ENCODE assay signal across 8 cellular contexts in genomic region chr17:44219126-44219635, GRCh38. TPM values are rescaled to one million over a fixed set of nuclear protein-coding genes. Genes with fewer than 3 reads are reported as not detected.
A peak's percentile ranks its signal among the peaks of the same experiment; 100 is the strongest.
DNase-seq lines count a peak whose midpoint lies in the region; ATAC-seq and TF ChIP-seq lines count a peak whose summit lies in the region.

No MANE protein-coding gene starts in this region.

- no peaks in the 10 kb centered on the region for H3K27me3 ChIP-seq in CD4-positive, alpha-beta T cell (ENCODE audit: control insufficient read depth, insufficient read depth, low read length)
- no peaks in the 10 kb centered on the region for H3K27me3 ChIP-seq in SJCRH30
- no peaks in the 10 kb centered on the region for H3K27me3 ChIP-seq in psoas muscle (ENCODE audit: insufficient read depth in 3 of 3, low read length in 2 of 3)

- peak overlapping the region; percentile 45 for H3K4me3 Mint-ChIP-seq in CD4-positive, alpha-beta T cell

- no peak overlapping the region for H3K27ac Mint-ChIP-seq in CD4-positive, alpha-beta T cell

- H3K4me1 Mint-ChIP-seq in CD4-positive, alpha-beta T cell (ENCODE audit: low read depth): peaks cover 52% of the 10 kb centered on the region

- CTCF ChIA-PET in CD4-positive, alpha-beta T cell (lab: Charles Lee): interaction anchor here (0.6 to 2.5 kb wide), 8 partner anchors 9 to 126 kb away, joined by 3 to 30 read pairs (median 4); partner anchors contain the start of genes GRN, SLC25A39 and TMUB2

- POLR2A ChIA-PET in CD4-positive, alpha-beta T cell (lab: Charles Lee): interaction anchor here (0.8 to 10.5 kb wide), 13 partner anchors 8 to 933 kb away, joined by 3 to 181 read pairs (median 34); partner anchors contain the start of genes ATXN7L3, GRN, HDAC5 and HEXIM1

- no peaks in the 10 kb centered on the region for H3K9me3 ChIP-seq in CD4-positive, alpha-beta T cell (ENCODE audit: control insufficient read depth, low read length)
- H3K9me3 ChIP-seq in SJCRH30 (replicated peaks) (no peaks in the 10 kb centered on the region), psoas muscle (no peaks in the 10 kb centered on the region)

- H3K36me3 Mint-ChIP-seq in CD4-positive, alpha-beta T cell (ENCODE audit: low read depth): peaks cover 59% of the 10 kb centered on the region

- H3K9me3 Mint-ChIP-seq in CD4-positive, alpha-beta T cell: no peaks in the 10 kb centered on the region

- peak overlapping the region; percentile 77 for H3K27ac ChIP-seq in CD4-positive, alpha-beta T cell (ENCODE audit: low read depth, low read length)
- peak overlapping the region; percentile 75; the same call in 1 of the 2 replicates for H3K27ac ChIP-seq in SJCRH30
- peak overlapping the region; percentile 98 for H3K27ac ChIP-seq in psoas muscle

- peak in 8 of 10 experiments; percentile 51 to 73 (median 63) for DNase-seq in CD4-positive, alpha-beta T cell
- DNase-seq in SJCRH30 (peak; percentile 70 to 75), left cardiac atrium (peak; percentile 80), psoas muscle (peak; percentile 80 to 88), A172 (ENCODE audit: low spot score) (no peak)
- DNase-seq in activated naive CD4-positive, alpha-beta T cell treated with anti-CD3 and anti-CD28 coated beads, Interleukin-2, amount 50 U/mL, for 16 hours: peak; percentile 78

- peaks cover 27% of the 10 kb centered on the region for H3K36me3 ChIP-seq in SJCRH30
- peaks cover 3 to 33% of the 10 kb centered on the region in 2 donors for H3K36me3 ChIP-seq in psoas muscle (ENCODE audit: insufficient read depth in 1 of 2, low read depth in 1 of 2)

- H3K27me3 Mint-ChIP-seq in CD4-positive, alpha-beta T cell: no peaks in the 10 kb centered on the region

- peak overlapping the region; percentile 99 for H3K4me3 ChIP-seq in SJCRH30
- H3K4me3 ChIP-seq in psoas muscle: peak overlapping the region; percentile 85

- 1 to 10% (median 1%) methylated on average over 2 to 79 of the region's 79 CpGs for WGBS in psoas muscle, 3 donors

- peaks cover 9% of the 10 kb centered on the region; the same call in 1 of the 2 replicates for H3K4me1 ChIP-seq in SJCRH30
- H3K4me1 ChIP-seq in psoas muscle: peaks cover 43% of the 10 kb centered on the region

- TF ChIP-seq POLR2A in GM19193 (IDR thresholded peaks at IDR 0.05; ENCODE audit: extremely low read depth, insufficient read depth, insufficient read length): peak; percentile 62

- peak; percentile 0 for TF ChIP-seq CTCF in CD4-positive, alpha-beta T cell (IDR thresholded peaks at IDR 0.05)
- TF ChIP-seq CTCF in psoas muscle (IDR thresholded peaks at IDR 0.05): peak; percentile 62

- peak; percentile 51 for ATAC-seq in CD4-positive, alpha-beta T cell (ENCODE audit: poor library complexity)
- ATAC-seq in HG03432 (IDR thresholded peaks at IDR 0.05; ENCODE audit: unreplicated experiment) (peak; percentile 42), left cardiac atrium (peak; percentile 1 to 7), psoas muscle (peak; percentile 46 to 57 (median 51))

- intact Hi-C loops in CD4-positive, alpha-beta T cell (cut with DNase I, micrococcal nuclease): loop anchor here in 1 of 2 experiments (2.0 kb wide), 1 partner anchor 20 kb away; the partner anchor contains the start of gene ATXN7L3
- intact Hi-C loops in left cardiac atrium (cut with DNase I) (loop anchor here (2.0 to 5.0 kb wide), 2 partner anchors 108 to 112 kb away; no protein-coding TSS in a partner anchor), psoas muscle (cut with DNase I) (no loop called here)

RNA-seq across cellular contexts. Expression of gene UBTF, which starts 0.3 kb away (rescaled TPM):
- total RNA-seq in CD4-positive, alpha-beta T cell: 100 to 1,000 TPM; 148 to 158 TPM
- total RNA-seq in SJCRH30 (2014; rRNA removed; shearing (Covaris generic)): 76.6 and 78.9 TPM in 2 replicates
- total RNA-seq in left cardiac atrium: 10 to 100 TPM; 35.5 to 48.2 TPM
- 10 to 100 TPM; 42.3 to 67.5 (median 49.9) TPM for total RNA-seq in psoas muscle
- polyA plus RNA-seq in psoas muscle: 10 to 100 TPM; 36.0 to 49.4 (median 36.1) TPM
- total RNA-seq in A172 (2014; rRNA removed; shearing (Covaris generic)): 67.4 and 75.3 TPM in 2 replicates

RNA-seq across cellular contexts. Expression of gene ATXN7L3, which starts 19.5 kb away (rescaled TPM):
- 10 to 100 TPM; 85.2 to 99.2 TPM for total RNA-seq in CD4-positive, alpha-beta T cell
- 59.7 and 62.4 TPM in 2 replicates for total RNA-seq in SJCRH30 (2014; rRNA removed; shearing (Covaris generic))
- total RNA-seq in left cardiac atrium (10 to 100 TPM; 39.6 to 50.4 TPM), psoas muscle (10 to 100 TPM; 25.6 to 42.6 (median 38.8) TPM)
- 10 to 100 TPM; 20.4 to 35.1 (median 21.8) TPM for polyA plus RNA-seq in psoas muscle
- 44.3 and 54.5 TPM in 2 replicates for total RNA-seq in A172 (2014; rRNA removed; shearing (Covaris generic))

RNA-seq across cellular contexts. Expression of gene TMUB2, which starts 32.4 kb away (rescaled TPM):
- 10 to 100 TPM; 33.3 to 34.8 TPM for total RNA-seq in CD4-positive, alpha-beta T cell
- total RNA-seq in SJCRH30 (2014; rRNA removed; shearing (Covaris generic)): 27.8 and 29.6 TPM in 2 replicates
- total RNA-seq in left cardiac atrium (10 to 100 TPM; 22.5 to 23.1 TPM), psoas muscle (10 to 100 TPM; 14.1 to 20.9 (median 20.3) TPM)
- 10 to 100 TPM; 22.8 to 44.4 (median 34.7) TPM for polyA plus RNA-seq in psoas muscle
- total RNA-seq in A172 (2014; rRNA removed; shearing (Covaris generic)): 32.9 and 33.7 TPM in 2 replicates

RNA-seq across cellular contexts. Expression of gene ASB16, which starts 48.7 kb away (rescaled TPM):
- total RNA-seq in CD4-positive, alpha-beta T cell: under 1 TPM in 1 of 2 experiments, not detected in 1; 0.11 TPM
- not detected in 2 replicates for total RNA-seq in SJCRH30 (2014; rRNA removed; shearing (Covaris generic))
- total RNA-seq in left cardiac atrium (1 to 10 TPM; 4.9 to 8.7 TPM), psoas muscle (10 to 100 TPM; 17.0 to 43.4 (median 26.1) TPM)
- polyA plus RNA-seq in psoas muscle: 10 to 100 TPM in 1 of 3 donors, 1 to 10 TPM in 2; 1.1 to 16.5 (median 9.9) TPM
- 0.29 TPM in 1 of 2 replicates, not detected in the other for total RNA-seq in A172 (2014; rRNA removed; shearing (Covaris generic))

RNA-seq across cellular contexts. Expression of gene SLC4A1, which starts 48.8 kb away (rescaled TPM):
- not detected for total RNA-seq in CD4-positive, alpha-beta T cell
- 0.04 TPM in 1 of 2 replicates, not detected in the other for total RNA-seq in SJCRH30 (2014; rRNA removed; shearing (Covaris generic))
- total RNA-seq in left cardiac atrium (under 1 TPM in 1 of 2 donors, not detected in 1; 0.63 TPM), psoas muscle (1 to 10 TPM in 2 of 4 donors, under 1 TPM in 1, not detected in 1; 0.26 to 7.2 (median 2.2) TPM)
- polyA plus RNA-seq in psoas muscle: under 1 TPM in 1 of 3 donors, not detected in 2; 0.29 TPM
- total RNA-seq in A172 (2014; rRNA removed; shearing (Covaris generic)): not detected in 2 replicates

Comparison
In these comparisons a context has a peak if more than half of its experiments do, and no peak if none do; other contexts are left out.
1. intact Hi-C loops: an anchor here in left cardiac atrium (2.0 to 5.0 kb wide); none called in psoas muscle.